Comparison of ENCODE assay signal across 15 cellular contexts in genomic region chr13:42320375-42320787, GRCh38. TPM values are rescaled to one million over a fixed set of nuclear protein-coding genes. Genes with fewer than 3 reads are reported as not detected.
DNase-seq lines count a peak whose midpoint lies in the region; ATAC-seq and TF ChIP-seq lines count a peak whose summit lies in the region.
"Had no signal": no experiment of that assay in that cellular context is flagged by ENCODE, and none has a peak within 500 bp of the region (broad histone marks: within the 10 kb centered on the region; RNA-seq: fewer than 3 reads in every experiment).

No MANE protein-coding gene starts in this region.

- 28% methylated on average over 4 of the region's 4 CpGs for whole genome bisulfite sequencing in liver

- intact Hi-C loops in CD4-positive, alpha-beta T cell (cut with DNase I, micrococcal nuclease): no loop called here
- intact Hi-C loops in lower lobe of right lung (cut with DNase I): no loop called here

- no peak for TF ChIP-seq CTCF in CD4-positive, alpha-beta T cell (IDR thresholded peaks at IDR 0.05)
- TF ChIP-seq CTCF in liver (IDR thresholded peaks at IDR 0.05; ENCODE audit: low read depth, low read length, missing input control) (no peak), lower lobe of right lung (IDR thresholded peaks at IDR 0.05) (no peak)

- peaks cover 26% of the 10 kb centered on the region for H3K4me1 Mint-ChIP-seq in CD4-positive, alpha-beta T cell (ENCODE audit: low read depth)
- peaks cover 20 to 29% (median 21%) of the 10 kb centered on the region in 3 donors for H3K4me1 Mint-ChIP-seq in CD8-positive, alpha-beta memory T cell
- peaks cover 12% of the 10 kb centered on the region for H3K4me1 Mint-ChIP-seq in activated naive CD8-positive, alpha-beta T cell treated with anti-CD3 and anti-CD28 coated beads, Interleukin-2, amount 10 ng/mL, durations not matched to agents 7 days and 5 days

- H3K9me3 Mint-ChIP-seq in CD4-positive, alpha-beta T cell: no peaks in the 10 kb centered on the region
- H3K9me3 Mint-ChIP-seq in CD8-positive, alpha-beta memory T cell: no peaks in the 10 kb centered on the region
- H3K9me3 Mint-ChIP-seq in activated naive CD8-positive, alpha-beta T cell treated with anti-CD3 and anti-CD28 coated beads, Interleukin-2, amount 10 ng/mL, durations not matched to agents 7 days and 5 days: peaks cover 2% of the 10 kb centered on the region

- H3K36me3 Mint-ChIP-seq in CD4-positive, alpha-beta T cell (ENCODE audit: low read depth): peaks cover 51% of the 10 kb centered on the region
- H3K36me3 Mint-ChIP-seq in CD8-positive, alpha-beta memory T cell: peaks cover 0 to 40% (median 6%) of the 10 kb centered on the region in 3 donors
- peaks cover 37% of the 10 kb centered on the region for H3K36me3 Mint-ChIP-seq in activated naive CD8-positive, alpha-beta T cell treated with anti-CD3 and anti-CD28 coated beads, Interleukin-2, amount 10 ng/mL, durations not matched to agents 7 days and 5 days

- peak overlapping the region in 1 of 2 donors; percentile 83 for H3K9ac ChIP-seq in liver (ENCODE audit: low read depth in 1 of 2, low read length in 2 of 2)

- H3K4me3 Mint-ChIP-seq in CD4-positive, alpha-beta T cell: no peak overlapping the region
- H3K4me3 Mint-ChIP-seq in CD8-positive, alpha-beta memory T cell: peak overlapping the region in 4 of 7 donors; percentile 18 to 59 (median 41)
- H3K4me3 Mint-ChIP-seq in activated naive CD8-positive, alpha-beta T cell treated with anti-CD3 and anti-CD28 coated beads, Interleukin-2, amount 10 ng/mL, durations not matched to agents 7 days and 5 days: peak overlapping the region; percentile 6

- no peaks in the 10 kb centered on the region for H3K27me3 Mint-ChIP-seq in CD4-positive, alpha-beta T cell
- H3K27me3 Mint-ChIP-seq in CD8-positive, alpha-beta memory T cell: peaks cover 0 to 1% of the 10 kb centered on the region in 2 donors
- no peaks in the 10 kb centered on the region for H3K27me3 Mint-ChIP-seq in activated naive CD8-positive, alpha-beta T cell treated with anti-CD3 and anti-CD28 coated beads, Interleukin-2, amount 10 ng/mL, durations not matched to agents 7 days and 5 days

- no peak for DNase-seq in CD4-positive, alpha-beta T cell
- DNase-seq in CD8-positive, alpha-beta memory T cell: no peak
- DNase-seq in activated naive CD8-positive, alpha-beta T cell treated with anti-CD3 and anti-CD28 coated beads, Interleukin-2, amount 10 ng/mL, durations not matched to agents 7 days and 5 days: no peak
- DNase-seq in lower lobe of right lung (no peak), GDM1 (lab: John Stamatoyannopoulos, UW) (no peak), HuH-7.5 (ENCODE audit: low spot score) (no peak)
- DNase-seq in activated CD4-positive, CD25-positive, alpha-beta regulatory T cell treated with anti-CD3 and anti-CD28 coated beads, Interleukin-2, amount 50 U/mL, for 72 hours: no peak
- DNase-seq: DMS 273 treated with DMSO at 0.1 percent for 48 hours; MV-4-11; NCI-H69; PC-3; stimulated activated naive CD8-positive, alpha-beta T cell treated with anti-CD3 and anti-CD28 coated beads, Interleukin-15, Interleukin-2, amounts not matched to agents 100 U/mL and 50 U/mL, for 24 hours; upper lobe of left lung had no signal

- POLR2A ChIA-PET in CD4-positive, alpha-beta T cell (lab: Charles Lee): no interaction called here
- POLR2A ChIA-PET in CD8-positive, alpha-beta memory T cell (lab: Charles Lee): no interaction called here
- POLR2A ChIA-PET in activated naive CD8-positive, alpha-beta T cell treated with anti-CD3 and anti-CD28 coated beads, Interleukin-2, amount 10 ng/mL, durations not matched to agents 7 days and 5 days (lab: Charles Lee): no interaction called here

- CTCF ChIA-PET in CD4-positive, alpha-beta T cell (lab: Charles Lee): no interaction called here
- CTCF ChIA-PET in CD8-positive, alpha-beta memory T cell (lab: Charles Lee): no interaction called here

- peaks cover 5% of the 10 kb centered on the region for H3K4me1 ChIP-seq in CD8-positive, alpha-beta memory T cell (ENCODE audit: insufficient read depth, low read length)
- peaks cover 1 to 15% (median 8%) of the 10 kb centered on the region in 4 donors for H3K4me1 ChIP-seq in liver (ENCODE audit: control insufficient read depth in 4 of 4, insufficient read depth in 4 of 4, low read length in 3 of 4)
- no peaks in the 10 kb centered on the region for H3K4me1 ChIP-seq in lower lobe of right lung
- H3K4me1 ChIP-seq: upper lobe of left lung had no signal

- H3K4me3 ChIP-seq in CD8-positive, alpha-beta memory T cell (ENCODE audit: low read length): no peak overlapping the region
- H3K4me3 ChIP-seq in liver (ENCODE audit: low read depth in 1 of 3, low read length in 3 of 3) (no peak overlapping the region), lower lobe of right lung (no peak overlapping the region)
- H3K4me3 ChIP-seq: lung, upper lobe of left lung had no signal

- no peaks in the 10 kb centered on the region for H3K9me3 ChIP-seq in CD4-positive, alpha-beta T cell (ENCODE audit: control insufficient read depth, low read length)
- H3K9me3 ChIP-seq in CD8-positive, alpha-beta memory T cell (ENCODE audit: low read length): no peaks in the 10 kb centered on the region
- H3K9me3 ChIP-seq in liver (ENCODE audit: control insufficient read depth in 4 of 4, low read length in 3 of 4) (no peaks in the 10 kb centered on the region), lower lobe of right lung (no peaks in the 10 kb centered on the region)
- H3K9me3 ChIP-seq: upper lobe of left lung had no signal

- TF ChIP-seq RAD21 in liver (IDR thresholded peaks at IDR 0.05): peak; percentile 26 to 32

- peak overlapping the region; percentile 43 for H3K27ac Mint-ChIP-seq in CD4-positive, alpha-beta T cell
- H3K27ac Mint-ChIP-seq in CD8-positive, alpha-beta memory T cell: peak overlapping the region in 3 of 8 donors; percentile 1 to 68 (median 11)
- no peak overlapping the region for H3K27ac Mint-ChIP-seq in activated naive CD8-positive, alpha-beta T cell treated with anti-CD3 and anti-CD28 coated beads, Interleukin-2, amount 10 ng/mL, durations not matched to agents 7 days and 5 days

- no peak for ATAC-seq in CD4-positive, alpha-beta T cell (ENCODE audit: poor library complexity)
- no peak for ATAC-seq in activated naive CD8-positive, alpha-beta T cell treated with anti-CD3 and anti-CD28 coated beads, Interleukin-2, amount 10 ng/mL, durations not matched to agents 7 days and 5 days (ENCODE audit: low read depth)
- ATAC-seq in lower lobe of right lung: no peak
- ATAC-seq: PC-3; stimulated activated naive CD8-positive, alpha-beta T cell treated with anti-CD3 and anti-CD28 coated beads, Interleukin-15, Interleukin-2, amounts not matched to agents 100 U/mL and 50 U/mL, for 24 hours had no signal

- H3K27me3 ChIP-seq in CD4-positive, alpha-beta T cell (ENCODE audit: control insufficient read depth, insufficient read depth, low read length): no peaks in the 10 kb centered on the region
- H3K27me3 ChIP-seq in CD8-positive, alpha-beta memory T cell (ENCODE audit: insufficient read depth, low read length, poor library complexity, severe bottlenecking): no peaks in the 10 kb centered on the region
- H3K27me3 ChIP-seq in liver (ENCODE audit: control insufficient read depth in 4 of 4, insufficient read depth in 4 of 4, low read length in 3 of 4): no peaks in the 10 kb centered on the region
- H3K27me3 ChIP-seq in lower lobe of right lung (ENCODE audit: low read depth): no peaks in the 10 kb centered on the region
- H3K27me3 ChIP-seq: upper lobe of left lung had no signal

- H3K36me3 ChIP-seq in CD8-positive, alpha-beta memory T cell (ENCODE audit: insufficient read depth, low read length): no peaks in the 10 kb centered on the region
- H3K36me3 ChIP-seq in liver (ENCODE audit: control insufficient read depth in 4 of 4, insufficient read depth in 3 of 4, low read depth in 1 of 4, low read length in 3 of 4) (peaks cover 0 to 4% (median 1%) of the 10 kb centered on the region in 4 donors), lower lobe of right lung (peaks cover 39% of the 10 kb centered on the region)

- H3K27ac ChIP-seq in CD4-positive, alpha-beta T cell (ENCODE audit: low read depth, low read length): no peak overlapping the region
- no peak overlapping the region for H3K27ac ChIP-seq in CD8-positive, alpha-beta memory T cell (ENCODE audit: low read depth, low read length)
- H3K27ac ChIP-seq in liver (ENCODE audit: low read depth in 1 of 2, low read length in 2 of 2): peak overlapping the region; percentile 39 to 75
- no peak overlapping the region for H3K27ac ChIP-seq in lower lobe of right lung
- H3K27ac ChIP-seq: upper lobe of left lung had no signal

TF ChIP-seq in liver, 16 proteins besides CTCF, POLR2A, EP300 and RAD21 (continues in another document):
- TF ChIP-seq NR2F2 (IDR thresholded peaks at IDR 0.05): no peak
- TF ChIP-seq, protein P1, sequence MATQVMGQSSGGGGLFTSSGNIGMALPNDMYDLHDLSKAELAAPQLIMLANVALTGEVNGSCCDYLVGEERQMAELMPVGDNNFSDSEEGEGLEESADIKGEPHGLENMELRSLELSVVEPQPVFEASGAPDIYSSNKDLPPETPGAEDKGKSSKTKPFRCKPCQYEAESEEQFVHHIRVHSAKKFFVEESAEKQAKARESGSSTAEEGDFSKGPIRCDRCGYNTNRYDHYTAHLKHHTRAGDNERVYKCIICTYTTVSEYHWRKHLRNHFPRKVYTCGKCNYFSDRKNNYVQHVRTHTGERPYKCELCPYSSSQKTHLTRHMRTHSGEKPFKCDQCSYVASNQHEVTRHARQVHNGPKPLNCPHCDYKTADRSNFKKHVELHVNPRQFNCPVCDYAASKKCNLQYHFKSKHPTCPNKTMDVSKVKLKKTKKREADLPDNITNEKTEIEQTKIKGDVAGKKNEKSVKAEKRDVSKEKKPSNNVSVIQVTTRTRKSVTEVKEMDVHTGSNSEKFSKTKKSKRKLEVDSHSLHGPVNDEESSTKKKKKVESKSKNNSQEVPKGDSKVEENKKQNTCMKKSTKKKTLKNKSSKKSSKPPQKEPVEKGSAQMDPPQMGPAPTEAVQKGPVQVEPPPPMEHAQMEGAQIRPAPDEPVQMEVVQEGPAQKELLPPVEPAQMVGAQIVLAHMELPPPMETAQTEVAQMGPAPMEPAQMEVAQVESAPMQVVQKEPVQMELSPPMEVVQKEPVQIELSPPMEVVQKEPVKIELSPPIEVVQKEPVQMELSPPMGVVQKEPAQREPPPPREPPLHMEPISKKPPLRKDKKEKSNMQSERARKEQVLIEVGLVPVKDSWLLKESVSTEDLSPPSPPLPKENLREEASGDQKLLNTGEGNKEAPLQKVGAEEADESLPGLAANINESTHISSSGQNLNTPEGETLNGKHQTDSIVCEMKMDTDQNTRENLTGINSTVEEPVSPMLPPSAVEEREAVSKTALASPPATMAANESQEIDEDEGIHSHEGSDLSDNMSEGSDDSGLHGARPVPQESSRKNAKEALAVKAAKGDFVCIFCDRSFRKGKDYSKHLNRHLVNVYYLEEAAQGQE (IDR thresholded peaks at IDR 0.05): peak; percentile 50

RNA-seq across cellular contexts. Expression of gene AKAP11, which starts 48.4 kb away (rescaled TPM):
- 10 to 100 TPM; 18.0 to 18.4 TPM for total RNA-seq in CD4-positive, alpha-beta T cell
- 10 to 100 TPM; 37.8 to 37.9 TPM for total RNA-seq in CD8-positive, alpha-beta memory T cell
- 3.2 TPM for polyA plus RNA-seq in CD8-positive, alpha-beta memory T cell
- total RNA-seq in activated naive CD8-positive, alpha-beta T cell treated with anti-CD3 and anti-CD28 coated beads, Interleukin-2, amount 10 ng/mL, durations not matched to agents 7 days and 5 days: 10 to 100 TPM; 30.1 to 30.6 TPM
- 10 to 100 TPM; 11.3 to 12.0 TPM for total RNA-seq in liver
- 1 to 10 TPM; 2.5 to 3.3 TPM for polyA plus RNA-seq in liver
- total RNA-seq in lower lobe of right lung: 34.5 TPM

Comparison
In these comparisons a context has a peak if more than half of its experiments do, and no peak if none do; other contexts are left out.
1. H3K27ac ChIP-seq: peak in liver (2 of 2); none in CD4-positive, alpha-beta T cell (single experiment), CD8-positive, alpha-beta memory T cell (single experiment) and lower lobe of right lung (single experiment).